Comparison of ENCODE assay signal across 10 cellular contexts in the genomic region with DNA sequence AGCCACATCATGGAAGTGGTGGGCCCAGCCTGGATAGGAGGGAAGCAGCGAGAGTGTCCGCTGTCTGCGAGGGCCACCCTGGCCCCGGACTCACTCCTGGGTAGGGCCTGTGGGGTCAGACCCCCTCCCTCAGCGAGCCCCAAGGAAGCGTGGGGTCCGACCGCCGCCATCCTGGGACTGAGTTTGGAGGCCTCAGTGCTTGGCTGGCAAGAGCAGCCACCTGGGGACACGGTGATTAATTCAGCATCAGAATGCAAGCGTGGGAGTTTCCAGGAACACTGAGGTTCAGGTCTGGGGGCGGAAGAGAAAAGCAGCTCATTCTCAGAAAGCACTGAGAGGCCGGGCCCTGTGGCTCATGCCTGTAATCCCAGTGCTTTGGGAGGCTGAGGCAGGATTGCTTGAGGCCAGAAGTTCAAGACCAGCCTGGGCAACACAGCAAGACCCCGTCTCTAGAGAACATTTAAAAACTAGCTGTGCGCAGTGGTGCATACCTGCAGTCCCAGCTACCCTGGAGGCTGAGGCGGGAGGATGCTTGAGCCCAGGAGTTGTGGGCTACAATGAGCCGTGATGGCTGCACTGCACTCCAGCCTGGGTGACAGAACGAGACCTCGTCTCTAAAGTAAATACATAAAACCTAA. TPM values are rescaled to one million over a fixed set of nuclear protein-coding genes. Genes with fewer than 3 reads are reported as not detected.
DNase-seq lines count a peak whose midpoint lies in the region; ATAC-seq and TF ChIP-seq lines count a peak whose summit lies in the region.
"Had no signal": no experiment of that assay in that cellular context is flagged by ENCODE, and none has a peak within 500 bp of the region (broad histone marks: within the 10 kb centered on the region; RNA-seq: fewer than 3 reads in every experiment).

No MANE protein-coding gene starts in this region.

- no peaks in the 10 kb centered on the region for H3K9me3 ChIP-seq in heart right ventricle
- H3K9me3 ChIP-seq: right lobe of liver, SJSA1 had no signal

- 91 to 93% methylated on average over 19 of the region's 19 CpGs for WGBS in heart right ventricle, 2 donors

- no peaks in the 10 kb centered on the region for H3K27me3 Mint-ChIP-seq in T-helper 1 cell treated with Interleukin-12 subunit alpha and Interleukin-12 subunit beta and Interleukin-4 antibody, amounts not matched to agents 30 μg/mL and 1 μg/mL, for 36 hours (ENCODE audit: low read depth)
- no peaks in the 10 kb centered on the region for H3K27me3 Mint-ChIP-seq in activated T-cell treated with anti-CD3 and anti-CD28 coated beads, Interleukin-2, amount 50 U/mL, for 72 hours (ENCODE audit: low read depth)
- no peaks in the 10 kb centered on the region for H3K27me3 Mint-ChIP-seq in nephron progenitor cell (ENCODE audit: low read depth, poor library complexity)

- H3K4me3 ChIP-seq in heart right ventricle = no peak overlapping the region
- H3K4me3 ChIP-seq: right lobe of liver, SJSA1 had no signal

- peaks cover 3% of the 10 kb centered on the region for H3K36me3 Mint-ChIP-seq in T-helper 1 cell treated with Interleukin-12 subunit alpha and Interleukin-12 subunit beta and Interleukin-4 antibody, amounts not matched to agents 30 μg/mL and 1 μg/mL, for 36 hours (ENCODE audit: low read depth)
- peaks cover 3 to 5% of the 10 kb centered on the region in 2 donors for H3K36me3 Mint-ChIP-seq in activated T-cell treated with anti-CD3 and anti-CD28 coated beads, Interleukin-2, amount 50 U/mL, for 72 hours (ENCODE audit: insufficient read depth in 2 of 2)
- peaks cover 14% of the 10 kb centered on the region for H3K36me3 Mint-ChIP-seq in nephron progenitor cell (ENCODE audit: low read depth)

- peak overlapping the region; percentile 45 for H3K27ac Mint-ChIP-seq in T-helper 1 cell treated with Interleukin-12 subunit alpha and Interleukin-12 subunit beta and Interleukin-4 antibody, amounts not matched to agents 30 μg/mL and 1 μg/mL, for 36 hours
- H3K27ac Mint-ChIP-seq in activated T-cell treated with anti-CD3 and anti-CD28 coated beads, Interleukin-2, amount 50 U/mL, for 72 hours = peak overlapping the region; percentile 97
- peak overlapping the region; percentile 77 for H3K27ac Mint-ChIP-seq in nephron progenitor cell

- H3K9me3 Mint-ChIP-seq in T-helper 1 cell treated with Interleukin-12 subunit alpha and Interleukin-12 subunit beta and Interleukin-4 antibody, amounts not matched to agents 30 μg/mL and 1 μg/mL, for 36 hours = no peaks in the 10 kb centered on the region
- no peaks in the 10 kb centered on the region for H3K9me3 Mint-ChIP-seq in activated T-cell treated with anti-CD3 and anti-CD28 coated beads, Interleukin-2, amount 50 U/mL, for 72 hours
- no peaks in the 10 kb centered on the region for H3K9me3 Mint-ChIP-seq in nephron progenitor cell

- no peak overlapping the region for H3K4me3 Mint-ChIP-seq in T-helper 1 cell treated with Interleukin-12 subunit alpha and Interleukin-12 subunit beta and Interleukin-4 antibody, amounts not matched to agents 30 μg/mL and 1 μg/mL, for 36 hours
- H3K4me3 Mint-ChIP-seq in activated T-cell treated with anti-CD3 and anti-CD28 coated beads, Interleukin-2, amount 50 U/mL, for 72 hours = peak overlapping the region; percentile 69 to 75
- no peak overlapping the region for H3K4me3 Mint-ChIP-seq in nephron progenitor cell

- peaks cover 0 to 17% (median 9%) of the 10 kb centered on the region in 9 donors for H3K4me1 ChIP-seq in heart right ventricle
- H3K4me1 ChIP-seq: right lobe of liver had no signal

- no peaks in the 10 kb centered on the region for H3K27me3 ChIP-seq in heart right ventricle
- H3K27me3 ChIP-seq: right lobe of liver, SJSA1 had no signal

- peaks cover 22% of the 10 kb centered on the region for H3K4me1 Mint-ChIP-seq in T-helper 1 cell treated with Interleukin-12 subunit alpha and Interleukin-12 subunit beta and Interleukin-4 antibody, amounts not matched to agents 30 μg/mL and 1 μg/mL, for 36 hours (ENCODE audit: low read depth)
- peaks cover 45% of the 10 kb centered on the region for H3K4me1 Mint-ChIP-seq in activated T-cell treated with anti-CD3 and anti-CD28 coated beads, Interleukin-2, amount 50 U/mL, for 72 hours (ENCODE audit: low read depth)
- H3K4me1 Mint-ChIP-seq in nephron progenitor cell = peaks cover 8% of the 10 kb centered on the region

- intact Hi-C loops in heart right ventricle (cut with DNase I) = no loop called here

- no peak for TF ChIP-seq CTCF in nephron progenitor cell (IDR thresholded peaks at IDR 0.05)
- no peak for TF ChIP-seq CTCF in heart right ventricle (IDR thresholded peaks at IDR 0.05)

- ATAC-seq in activated T-cell treated with anti-CD3 and anti-CD28 coated beads, Interleukin-2, amount 50 U/mL, for 72 hours (replicated peaks in 1 of 2) = peak; percentile 50 to 55
- no peak for ATAC-seq in heart right ventricle

- peak; percentile 86 to 90 for DNase-seq in activated T-cell treated with anti-CD3 and anti-CD28 coated beads, Interleukin-2, amount 50 U/mL, for 72 hours
- DNase-seq in nephron progenitor cell (no peak), cerebellar nuclear complex (lab: John Stamatoyannopoulos, UW) (no peak), NOMO-1 treated with dmso at 0.1 percent for 144 hours (lab: John Stamatoyannopoulos, UW; ENCODE audit: unreplicated experiment) (no peak), heart right ventricle (no peak)
- DNase-seq in stimulated activated CD8-positive, alpha-beta memory T cell treated with anti-CD3 and anti-CD28 coated beads, Interleukin-4, amount 100 ng/mL, for 48 hours = peak; percentile 89
- DNase-seq: NCI-H345 had no signal

- no peak overlapping the region for H3K27ac ChIP-seq in heart right ventricle
- H3K27ac ChIP-seq: right lobe of liver had no signal

- H3K36me3 ChIP-seq in heart right ventricle = peaks cover 0 to 68% (median 8%) of the 10 kb centered on the region in 9 donors

RNA-seq across cellular contexts. Expression of a gene that starts 18.3 kb away (rescaled TPM):
- 10 to 100 TPM; 42.2 to 53.4 TPM for total RNA-seq in activated T-cell treated with anti-CD3 and anti-CD28 coated beads, Interleukin-2, amount 50 U/mL, for 72 hours
- total RNA-seq in heart right ventricle = 10 to 100 TPM; 15.6 to 25.0 (median 20.6) TPM
- 10 to 100 TPM in 1 of 2 donors, 1 to 10 TPM in 1; 6.7 to 10.5 TPM for polyA plus RNA-seq in heart right ventricle

RNA-seq across cellular contexts. Expression of a gene that starts 35.6 kb away (rescaled TPM):
- total RNA-seq in activated T-cell treated with anti-CD3 and anti-CD28 coated beads, Interleukin-2, amount 50 U/mL, for 72 hours = 10 to 100 TPM; 35.6 to 41.6 TPM
- 100 to 1,000 TPM in 2 of 10 donors, 10 to 100 TPM in 8; 73.8 to 138 (median 85.4) TPM for total RNA-seq in heart right ventricle
- 100 to 1,000 TPM in 1 of 2 donors, 10 to 100 TPM in 1; 83.8 to 172 TPM for polyA plus RNA-seq in heart right ventricle

Comparison
In these comparisons a context has a peak if more than half of its experiments do, and no peak if none do; other contexts are left out.
1. H3K27ac Mint-ChIP-seq: peak in every context shown above with its lines; median percentile 97 in activated T-cell treated with anti-CD3 and anti-CD28 coated beads, Interleukin-2, amount 50 U/mL, for 72 hours; 77 in nephron progenitor cell; 45 in T-helper 1 cell treated with Interleukin-12 subunit alpha and Interleukin-12 subunit beta and Interleukin-4 antibody, amounts not matched to agents 30 μg/mL and 1 μg/mL, for 36 hours.
2. H3K4me3 Mint-ChIP-seq: peak in activated T-cell treated with anti-CD3 and anti-CD28 coated beads, Interleukin-2, amount 50 U/mL, for 72 hours (2 of 2); none in T-helper 1 cell treated with Interleukin-12 subunit alpha and Interleukin-12 subunit beta and Interleukin-4 antibody, amounts not matched to agents 30 μg/mL and 1 μg/mL, for 36 hours (single experiment) and nephron progenitor cell (single experiment).
3. ATAC-seq: peak in activated T-cell treated with anti-CD3 and anti-CD28 coated beads, Interleukin-2, amount 50 U/mL, for 72 hours (2 of 2); none in heart right ventricle (0 of 8).
4. DNase-seq: peak in activated T-cell treated with anti-CD3 and anti-CD28 coated beads, Interleukin-2, amount 50 U/mL, for 72 hours (2 of 2) and stimulated activated CD8-positive, alpha-beta memory T cell treated with anti-CD3 and anti-CD28 coated beads, Interleukin-4, amount 100 ng/mL, for 48 hours (single experiment); none in nephron progenitor cell (single experiment), cerebellar nuclear complex (0 of 2), NOMO-1 treated with dmso at 0.1 percent for 144 hours (single experiment) and heart right ventricle (0 of 2).